Comparison of ENCODE assay signal across 8 cellular contexts in genomic region chr22:22342697-22343602, GRCh38.
DNase-seq lines count a peak whose midpoint lies in the region; ATAC-seq, FAIRE-seq and TF ChIP-seq lines count a peak whose summit lies in the region.

No MANE protein-coding gene starts in this region.

- 56% methylated on average over 8 of the region's 8 CpGs for WGBS in mammary epithelial cell (ENCODE audit: low coverage, missing lambda C conversion rate)
- WGBS in HepG2 (ENCODE audit: low lambda C conversion rate): 50% methylated on average over 7 of the region's 8 CpGs

- H2AFZ ChIP-seq in mammary epithelial cell (ENCODE audit: low read depth, low read length): no peak overlapping the region
- H2AFZ ChIP-seq in HepG2 (ENCODE audit: low read length): no peak overlapping the region

- TF ChIP-seq EP300 in HepG2 (IDR thresholded peaks at IDR 0.05; ENCODE audit: low read depth in 2 of 2, low read length in 2 of 2) (no peak), HepG2 (CRISPR knock-in tag; IDR thresholded peaks at IDR 0.05; ENCODE audit: borderline replicate concordance) (no peak)

- H4K20me1 ChIP-seq in mammary epithelial cell (ENCODE audit: insufficient read depth, low read length): no peaks in the 10 kb centered on the region
- no peaks in the 10 kb centered on the region; the same call in 1 of the 2 replicates for H4K20me1 ChIP-seq in HepG2 (ENCODE audit: insufficient read depth, low read length)

- CTCF ChIA-PET in mammary epithelial cell (lab: Charles Lee; ENCODE audit: low non-redundant PET): interaction anchor here (0.5 to 0.8 kb wide), 4 partner anchors 82 to 1178 kb away, joined by 4 to 8 read pairs (median 6); no protein-coding TSS in a partner anchor
- CTCF ChIA-PET in HepG2 (lab: Yijun Ruan, JAX; ENCODE audit: low intra/inter-chr PET ratio, low total read pairs): interaction anchor here (1.3 kb wide), 1 partner anchor 135 kb away, joined by 3 read pairs; no protein-coding TSS in a partner anchor

- H3K27me3 ChIP-seq in WERI-Rb-1 (ENCODE audit: insufficient read depth, low read depth, severe bottlenecking) (peaks cover 25% of the 10 kb centered on the region), mammary epithelial cell (ENCODE audit: insufficient read depth, low read length) (no peaks in the 10 kb centered on the region), HepG2 (ENCODE audit: control insufficient read depth in 1 of 2, insufficient read depth in 2 of 2, low read length in 2 of 2) (peaks cover 1 to 11% of the 10 kb centered on the region in 2 experiments; a peak in 1 of 5 replicates)

- H3K4me3 ChIP-seq in WERI-Rb-1 (ENCODE audit: low read depth, low read length) (no peak overlapping the region), mammary epithelial cell (replicated peaks in 1 of 3; ENCODE audit: insufficient read depth in 1 of 3, low read depth in 2 of 3, low read length in 3 of 3) (no peak overlapping the region), HepG2 (replicated peaks in 1 of 3; ENCODE audit: insufficient read depth in 1 of 3, low read depth in 2 of 3, low read length in 3 of 3) (no peak overlapping the region)

- ATAC-seq in HepG2 (peak; percentile 96), HG03378 (IDR thresholded peaks at IDR 0.05; ENCODE audit: unreplicated experiment) (no peak)

- H3K9ac ChIP-seq in mammary epithelial cell (ENCODE audit: insufficient read depth, low read length) (no peak overlapping the region), HepG2 (ENCODE audit: insufficient read depth, low read depth, low read length) (no peak overlapping the region)

- no peak for TF ChIP-seq RAD21 in HepG2 (CRISPR knock-in tag; IDR thresholded peaks at IDR 0.05)

- BruUV-seq in mammary epithelial cell (replicated peaks; lab: Mats Ljungman, UMichigan): no TSS peak
- no TSS peak for BruUV-seq in HepG2 (replicated peaks; lab: Mats Ljungman, UMichigan)

- H3K36me3 ChIP-seq in WERI-Rb-1: no peaks in the 10 kb centered on the region
- H3K36me3 ChIP-seq in mammary epithelial cell (ENCODE audit: insufficient read depth, low read length): no peaks in the 10 kb centered on the region
- H3K36me3 ChIP-seq in HepG2 (replicated peaks in 1 of 2; ENCODE audit: control insufficient read depth in 1 of 2, insufficient read depth in 2 of 2, low read length in 2 of 2): no peaks in the 10 kb centered on the region

- TF ChIP-seq CTCF in WERI-Rb-1 (IDR thresholded peaks at IDR 0.05; ENCODE audit: low read depth, low read length): peak; percentile 95
- TF ChIP-seq CTCF in mammary epithelial cell (conservative IDR thresholded peaks at IDR 0.05 in 1 of 2, IDR thresholded peaks at IDR 0.05 in 1 of 2; ENCODE audit: extremely low read depth in 1 of 2, insufficient read depth in 1 of 2, low read depth in 1 of 2, low read length in 2 of 2): peak; percentile 95 to 96
- TF ChIP-seq CTCF in HepG2 (CRISPR knock-in tag; IDR thresholded peaks at IDR 0.05): peak; percentile 81

- peak; percentile 70 for FAIRE-seq in HepG2 (lab: Jason Lieb, UNC)

- no peak for TF ChIP-seq POLR2A in HepG2 (IDR thresholded peaks at IDR 0.05; ENCODE audit: insufficient read depth in 1 of 2, low read depth in 2 of 2, low read length in 2 of 2)

- no peak overlapping the region for H3K27ac ChIP-seq in WERI-Rb-1
- H3K27ac ChIP-seq in mammary epithelial cell (ENCODE audit: insufficient read depth, low read depth, low read length): no peak overlapping the region
- H3K27ac ChIP-seq in HepG2 (ENCODE audit: extremely low read length, insufficient read depth, low read length): no peak overlapping the region

- H3K4me2 ChIP-seq in mammary epithelial cell (ENCODE audit: insufficient read depth, low read depth, low read length): no peak overlapping the region
- H3K4me2 ChIP-seq in HepG2 (ENCODE audit: low read depth, low read length): no peak overlapping the region

- H3K9me3 ChIP-seq in WERI-Rb-1 (ENCODE audit: severe bottlenecking): no peaks in the 10 kb centered on the region
- H3K9me3 ChIP-seq in mammary epithelial cell (replicated peaks; ENCODE audit: insufficient read depth, low read length): no peaks in the 10 kb centered on the region
- no peaks in the 10 kb centered on the region for H3K9me3 ChIP-seq in HepG2 (ENCODE audit: low read length)

- H3K79me2 ChIP-seq in mammary epithelial cell (ENCODE audit: insufficient read depth, low read length) (no peaks in the 10 kb centered on the region), HepG2 (ENCODE audit: insufficient read depth, low read length) (no peaks in the 10 kb centered on the region)

- intact Hi-C loops in mammary epithelial cell (cut with micrococcal nuclease) (loop anchor here (1.0 kb wide), 1 partner anchor 135 kb away; no protein-coding TSS in a partner anchor), HepG2 (cut with micrococcal nuclease; ENCODE audit: unreplicated experiment) (no loop called here)

- in situ Hi-C loops in G401 (cut with HindIII; ENCODE audit: low sequenced_read_pairs): no loop called here
- in situ Hi-C loops in mammary epithelial cell (cut with MboI; ENCODE audit: low sequenced_read_pairs in 2 of 2): no loop called here
- in situ Hi-C loops in HepG2 (cut with HindIII; ENCODE audit: extremely low pct_ligation_motif_present, low pct_unique_long_range_greater_than_20kb): loop anchor here (25.0 kb wide), 1 partner anchor 131 kb away; no protein-coding TSS in a partner anchor

- DNase-seq in G401 (ENCODE audit: low spot score): peak; percentile 37
- peak; percentile 15 for DNase-seq in NCI-H1092 treated with DMSO at 0.1 percent for 48 hours (lab: John Stamatoyannopoulos, UW)
- DNase-seq in WERI-Rb-1: peak; percentile 87
- DNase-seq in mammary epithelial cell: peak; percentile 70
- peak; percentile 54 for DNase-seq in HepG2 (ENCODE audit: low spot score)
- peak; percentile 35 to 47 for DNase-seq in stimulated activated CD8-positive, alpha-beta memory T cell treated with anti-CD3 and anti-CD28 coated beads, Interleukin-4, amount 100 ng/mL, for 1 hour (ENCODE audit: low read depth in 2 of 2, low spot score in 1 of 2)
- DNase-seq in NOMO-1 treated with dmso at 0.1 percent for 144 hours (lab: John Stamatoyannopoulos, UW; ENCODE audit: unreplicated experiment): no peak

- dilution Hi-C loops in mammary epithelial cell (cut with HindIII; ENCODE audit: low sequenced_read_pairs): loop anchor here (5.0 kb wide), 1 partner anchor 96 kb away; no protein-coding TSS in a partner anchor

- H3K4me1 ChIP-seq in mammary epithelial cell (ENCODE audit: insufficient read depth, low read length): no peaks in the 10 kb centered on the region
- no peaks in the 10 kb centered on the region for H3K4me1 ChIP-seq in HepG2 (ENCODE audit: insufficient read depth, low read length)

- POLR2A ChIA-PET in HepG2 (lab: Yijun Ruan, JAX): no interaction called here

TF ChIP-seq in HepG2, 621 proteins besides CTCF, POLR2A, EP300 and RAD21 (continues in another document):
- TF ChIP-seq KDM3A (CRISPR knock-in tag; IDR thresholded peaks at IDR 0.05; ENCODE audit: low read depth) (no peak), RBM22 (optimal IDR thresholded peaks at IDR 0.05; ENCODE audit: low read length) (no peak), KDM6A (CRISPR knock-in tag; IDR thresholded peaks at IDR 0.05; ENCODE audit: low read depth) (no peak), CREB1 (IDR thresholded peaks at IDR 0.05) (no peak; the same call in 1 of the 2 replicates), CREB1 (CRISPR knock-in tag; IDR thresholded peaks at IDR 0.05) (peak; percentile 66), SRY (CRISPR knock-in tag; IDR thresholded peaks at IDR 0.05) (no peak), CREM (IDR thresholded peaks at IDR 0.05) (peak; percentile 45; the same call in 1 of the 2 replicates), CREM (CRISPR knock-in tag; IDR thresholded peaks at IDR 0.05) (no peak), STAG1 (CRISPR knock-in tag; IDR thresholded peaks at IDR 0.05) (peak; percentile 48), MEF2D (CRISPR knock-in tag; IDR thresholded peaks at IDR 0.05) (no peak), XRCC5 (optimal IDR thresholded peaks at IDR 0.05; ENCODE audit: low read length) (peak; percentile 60), ARID3A (IDR thresholded peaks at IDR 0.05; ENCODE audit: low read depth, low read length) (no peak), RFX1 (IDR thresholded peaks at IDR 0.05) (no peak), THAP11 (CRISPR knock-in tag; IDR thresholded peaks at IDR 0.05) (no peak), ZNF780A (CRISPR knock-in tag; IDR thresholded peaks at IDR 0.05) (no peak)
- TF ChIP-seq, protein P1, sequence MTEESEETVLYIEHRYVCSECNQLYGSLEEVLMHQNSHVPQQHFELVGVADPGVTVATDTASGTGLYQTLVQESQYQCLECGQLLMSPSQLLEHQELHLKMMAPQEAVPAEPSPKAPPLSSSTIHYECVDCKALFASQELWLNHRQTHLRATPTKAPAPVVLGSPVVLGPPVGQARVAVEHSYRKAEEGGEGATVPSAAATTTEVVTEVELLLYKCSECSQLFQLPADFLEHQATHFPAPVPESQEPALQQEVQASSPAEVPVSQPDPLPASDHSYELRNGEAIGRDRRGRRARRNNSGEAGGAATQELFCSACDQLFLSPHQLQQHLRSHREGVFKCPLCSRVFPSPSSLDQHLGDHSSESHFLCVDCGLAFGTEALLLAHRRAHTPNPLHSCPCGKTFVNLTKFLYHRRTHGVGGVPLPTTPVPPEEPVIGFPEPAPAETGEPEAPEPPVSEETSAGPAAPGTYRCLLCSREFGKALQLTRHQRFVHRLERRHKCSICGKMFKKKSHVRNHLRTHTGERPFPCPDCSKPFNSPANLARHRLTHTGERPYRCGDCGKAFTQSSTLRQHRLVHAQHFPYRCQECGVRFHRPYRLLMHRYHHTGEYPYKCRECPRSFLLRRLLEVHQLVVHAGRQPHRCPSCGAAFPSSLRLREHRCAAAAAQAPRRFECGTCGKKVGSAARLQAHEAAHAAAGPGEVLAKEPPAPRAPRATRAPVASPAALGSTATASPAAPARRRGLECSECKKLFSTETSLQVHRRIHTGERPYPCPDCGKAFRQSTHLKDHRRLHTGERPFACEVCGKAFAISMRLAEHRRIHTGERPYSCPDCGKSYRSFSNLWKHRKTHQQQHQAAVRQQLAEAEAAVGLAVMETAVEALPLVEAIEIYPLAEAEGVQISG (CRISPR knock-in tag; IDR thresholded peaks at IDR 0.05): no peak
